Comparison of ENCODE assay signal across 22 cellular contexts in genomic region chr12:51403159-51403558, GRCh38. TPM values are rescaled to one million over a fixed set of nuclear protein-coding genes. Genes with fewer than 3 reads are reported as not detected.
"Had no signal": no experiment of that assay in that cellular context is flagged by ENCODE, and none has a peak within 500 bp of the region (broad histone marks: within the 10 kb centered on the region; RNA-seq: fewer than 3 reads in every experiment).

No MANE protein-coding gene starts in this region.

- H3K27me3 Mint-ChIP-seq: activated naive CD8-positive, alpha-beta T cell treated with anti-CD3 and anti-CD28 coated beads for 36 hours; natural killer cell treated with Interleukin-12 subunit alpha and Interleukin-12 subunit beta and Interleukin-15 and Interleukin-18, amount 100 ng/mL, for 72 hours had no signal

- H3K36me3 ChIP-seq: colonic mucosa, right lobe of liver, spleen, upper lobe of left lung had no signal

- H3K9me3 Mint-ChIP-seq: activated naive CD8-positive, alpha-beta T cell treated with anti-CD3 and anti-CD28 coated beads for 36 hours; activated T-cell treated with anti-CD3 and anti-CD28 coated beads, Interleukin-2, amount 50 U/mL, for 4 hours; natural killer cell treated with Interleukin-12 subunit alpha and Interleukin-12 subunit beta and Interleukin-15 and Interleukin-18, amount 100 ng/mL, for 72 hours; T-helper 2 cell treated with Interferon-gamma antibody and Interleukin-4, amounts not matched to agents 5 μg/mL and 100 μg/mL, for 36 hours had no signal

- DNase-seq: activated CD4-positive, alpha-beta T cell treated with anti-CD3 and anti-CD28 coated beads, Interleukin-2, amount 50 U/mL, for 48 hours; activated gamma-delta T cell; activated naive CD8-positive, alpha-beta T cell treated with anti-CD3 and anti-CD28 coated beads for 36 hours; activated T-cell treated with anti-CD3 and anti-CD28 coated beads, Interleukin-2, amount 50 U/mL, for 4 hours; colonic mucosa; effector CD8-positive, alpha-beta T cell; left cardiac atrium; mucosa of descending colon; occipital lobe; psoas muscle; right lobe of liver; stimulated activated CD4-positive, alpha-beta T cell treated with anti-CD3 and anti-CD28 coated beads, Interleukin-1b, Interleukin-23, amount 100 ng/mL, for 48 hours; stimulated activated naive CD4-positive, alpha-beta T cell; SW 1271 had no signal

- ATAC-seq: activated CD4-positive, CD25-positive, alpha-beta regulatory T cell treated with anti-CD3 and anti-CD28 coated beads, Interleukin-2, amount 50 U/mL, for 24 hours; activated T-cell treated with anti-CD3 and anti-CD28 coated beads, Interleukin-2, amount 50 U/mL, for 4 hours; psoas muscle had no signal

- H3K27ac ChIP-seq: colonic mucosa, psoas muscle, right lobe of liver, upper lobe of left lung had no signal

- H3K9me3 ChIP-seq: colonic mucosa, mucosa of descending colon, psoas muscle, right lobe of liver, spleen, upper lobe of left lung had no signal

- H3K27me3 ChIP-seq: colonic mucosa, right lobe of liver, spleen, upper lobe of left lung had no signal

- H3K27ac Mint-ChIP-seq: activated naive CD8-positive, alpha-beta T cell treated with anti-CD3 and anti-CD28 coated beads for 36 hours; natural killer cell treated with Interleukin-12 subunit alpha and Interleukin-12 subunit beta and Interleukin-15 and Interleukin-18, amount 100 ng/mL, for 72 hours; T-helper 2 cell treated with Interferon-gamma antibody and Interleukin-4, amounts not matched to agents 5 μg/mL and 100 μg/mL, for 36 hours had no signal

- H3K4me3 ChIP-seq: colonic mucosa, mucosa of descending colon, psoas muscle, right lobe of liver, spleen, upper lobe of left lung had no signal

- H3K36me3 Mint-ChIP-seq: activated naive CD8-positive, alpha-beta T cell treated with anti-CD3 and anti-CD28 coated beads for 36 hours; natural killer cell treated with Interleukin-12 subunit alpha and Interleukin-12 subunit beta and Interleukin-15 and Interleukin-18, amount 100 ng/mL, for 72 hours had no signal

- H3K4me3 Mint-ChIP-seq: activated naive CD8-positive, alpha-beta T cell treated with anti-CD3 and anti-CD28 coated beads for 36 hours; activated T-cell treated with anti-CD3 and anti-CD28 coated beads, Interleukin-2, amount 50 U/mL, for 4 hours; natural killer cell treated with Interleukin-12 subunit alpha and Interleukin-12 subunit beta and Interleukin-15 and Interleukin-18, amount 100 ng/mL, for 72 hours; T-helper 2 cell treated with Interferon-gamma antibody and Interleukin-4, amounts not matched to agents 5 μg/mL and 100 μg/mL, for 36 hours had no signal

- H3K4me1 ChIP-seq: colonic mucosa, psoas muscle, right lobe of liver, upper lobe of left lung had no signal

RNA-seq across cellular contexts. Expression of gene CELA1, which starts 56.7 kb away (rescaled TPM):
- total RNA-seq: activated naive CD8-positive, alpha-beta T cell treated with anti-CD3 and anti-CD28 coated beads for 36 hours; activated T-cell treated with anti-CD3 and anti-CD28 coated beads, Interleukin-2, amount 50 U/mL, for 4 hours; cardiac septum; colonic mucosa; glomerular endothelial cell; left cardiac atrium; lung microvascular endothelial cell; mucosa of descending colon; occipital lobe; psoas muscle; right lobe of liver; spleen; upper lobe of left lung had no signal
